1 cellular context compared by ENCODE assay signal in genomic region chr7:50687096-50687495, GRCh38.
TF ChIP-seq lines count a peak whose summit lies in the region.

No MANE protein-coding gene starts in this region.

TF ChIP-seq in GM23338, 12 proteins besides CTCF, POLR2A, EP300 and RAD21 (continued from another document):
- TF ChIP-seq REST (IDR thresholded peaks at IDR 0.05; ENCODE audit: unreplicated experiment), result no peak
- TF ChIP-seq ZNF114 (CRISPR knock-in tag; IDR thresholded peaks at IDR 0.05), result no peak
- TF ChIP-seq POLR2AphosphoS5 (IDR thresholded peaks at IDR 0.05; ENCODE audit: low read depth), result no peak
- TF ChIP-seq EZH2phosphoT487 (IDR thresholded peaks at IDR 0.05; ENCODE audit: unreplicated experiment), result no peak
TF ChIP-seq in GM23338: peak in this region for 0.
